Comparison of ENCODE assay signal across 14 cellular contexts in genomic region chr4:40238008-40238699, GRCh38. TPM values are rescaled to one million over a fixed set of nuclear protein-coding genes. Genes with fewer than 3 reads are reported as not detected.
DNase-seq lines count a peak whose midpoint lies in the region; ATAC-seq and TF ChIP-seq lines count a peak whose summit lies in the region.
"Had no signal": no experiment of that assay in that cellular context is flagged by ENCODE, and none has a peak within 500 bp of the region (broad histone marks: within the 10 kb centered on the region; RNA-seq: fewer than 3 reads in every experiment).

No MANE protein-coding gene starts in this region.

- no peaks in the 10 kb centered on the region for H3K36me3 ChIP-seq in suprapubic skin
- H3K36me3 ChIP-seq: heart left ventricle, uterus had no signal

- CTCF ChIA-PET in activated CD4-positive, alpha-beta T cell treated with anti-CD3 and anti-CD28 coated beads, Interleukin-2, amount 10 ng/mL, durations not matched to agents 7 days and 5 days (lab: Charles Lee): interaction anchor here (0.8 to 4.2 kb wide), 8 partner anchors 8 to 260 kb away, joined by 3 to 21 read pairs (median 4); partner anchors contain the start of gene PDS5A

- H3K4me3 Mint-ChIP-seq in activated CD4-positive, alpha-beta T cell treated with anti-CD3 and anti-CD28 coated beads, Interleukin-2, amount 10 ng/mL, durations not matched to agents 7 days and 5 days: peak overlapping the region; percentile 58
- H3K4me3 Mint-ChIP-seq: neural crest cell had no signal

- H3K27ac ChIP-seq in skin epidermis (peak overlapping the region in 13 of 21 experiments; percentile 1 to 80 (median 48)), suprapubic skin (no peak overlapping the region)
- H3K27ac ChIP-seq: GM23248, uterus had no signal

- H3K4me3 ChIP-seq in skin epidermis (no peak overlapping the region), suprapubic skin (no peak overlapping the region)
- H3K4me3 ChIP-seq: GM23248, uterus had no signal

- no peaks in the 10 kb centered on the region for H3K4me1 ChIP-seq in suprapubic skin
- H3K4me1 ChIP-seq: uterus had no signal

- DNase-seq in activated CD4-positive, alpha-beta T cell treated with anti-CD3 and anti-CD28 coated beads, Interleukin-2, amount 10 ng/mL, durations not matched to agents 7 days and 5 days: no peak
- DNase-seq in activated CD4-positive, alpha-beta T cell treated with anti-CD3 and anti-CD28 coated beads for 1 hour: no peak
- peak; percentile 30 for DNase-seq in MV-4-11 (lab: John Stamatoyannopoulos, UW)
- no peak for DNase-seq in activated naive CD4-positive, alpha-beta T cell treated with anti-CD3 and anti-CD28 coated beads, Interleukin-2, amount 50 U/mL, for 72 hours (ENCODE audit: low spot score in 2 of 2)
- no peak for DNase-seq in suprapubic skin (ENCODE audit: low spot score in 2 of 2)
- DNase-seq: GM23248, heart left ventricle, MM.1S, T1000, uterus had no signal

- no peak for TF ChIP-seq CTCF in suprapubic skin (IDR thresholded peaks at IDR 0.05)

- no peak for TF ChIP-seq EP300 in suprapubic skin (IDR thresholded peaks at IDR 0.05)

- no peaks in the 10 kb centered on the region for H3K27me3 ChIP-seq in suprapubic skin
- H3K27me3 ChIP-seq: heart left ventricle, uterus had no signal

- H3K9me3 ChIP-seq in suprapubic skin: no peaks in the 10 kb centered on the region
- H3K9me3 ChIP-seq: heart left ventricle, uterus had no signal

- POLR2A ChIA-PET in activated CD4-positive, alpha-beta T cell treated with anti-CD3 and anti-CD28 coated beads, Interleukin-2, amount 10 ng/mL, durations not matched to agents 7 days and 5 days (lab: Charles Lee): interaction anchor here (0.6 to 1.1 kb wide), 2 partner anchors 41 to 89 kb away, joined by 3 to 6 read pairs; no protein-coding TSS in a partner anchor

- peak overlapping the region; percentile 81 for H3K27ac Mint-ChIP-seq in activated CD4-positive, alpha-beta T cell treated with anti-CD3 and anti-CD28 coated beads, Interleukin-2, amount 10 ng/mL, durations not matched to agents 7 days and 5 days
- H3K27ac Mint-ChIP-seq in activated naive CD4-positive, alpha-beta T cell treated with anti-CD3 and anti-CD28 coated beads, Interleukin-2, amount 50 U/mL, for 72 hours: peak overlapping the region; percentile 94 to 97

- ATAC-seq in activated naive CD4-positive, alpha-beta T cell treated with anti-CD3 and anti-CD28 coated beads, Interleukin-2, amount 50 U/mL, for 72 hours: peak; percentile 10 to 29
- ATAC-seq in HG03378 (IDR thresholded peaks at IDR 0.05; ENCODE audit: unreplicated experiment): no peak
- ATAC-seq in HG02885 (IDR thresholded peaks at IDR 0.05; ENCODE audit: poor library complexity, unreplicated experiment): no peak

- H3K9me3 Mint-ChIP-seq in activated CD4-positive, alpha-beta T cell treated with anti-CD3 and anti-CD28 coated beads, Interleukin-2, amount 10 ng/mL, durations not matched to agents 7 days and 5 days: no peaks in the 10 kb centered on the region
- H3K9me3 Mint-ChIP-seq in activated naive CD4-positive, alpha-beta T cell treated with anti-CD3 and anti-CD28 coated beads, Interleukin-2, amount 50 U/mL, for 72 hours: no peaks in the 10 kb centered on the region
- H3K9me3 Mint-ChIP-seq: neural crest cell had no signal

- H3K4me1 Mint-ChIP-seq in activated CD4-positive, alpha-beta T cell treated with anti-CD3 and anti-CD28 coated beads, Interleukin-2, amount 10 ng/mL, durations not matched to agents 7 days and 5 days: peaks cover 89% of the 10 kb centered on the region

- TF ChIP-seq POLR2A in suprapubic skin (IDR thresholded peaks at IDR 0.05): no peak

- no peaks in the 10 kb centered on the region for H3K27me3 Mint-ChIP-seq in activated CD4-positive, alpha-beta T cell treated with anti-CD3 and anti-CD28 coated beads, Interleukin-2, amount 10 ng/mL, durations not matched to agents 7 days and 5 days

- 83% methylated on average over 12 of the region's 12 CpGs for WGBS in suprapubic skin

- peaks cover 83% of the 10 kb centered on the region for H3K36me3 Mint-ChIP-seq in activated CD4-positive, alpha-beta T cell treated with anti-CD3 and anti-CD28 coated beads, Interleukin-2, amount 10 ng/mL, durations not matched to agents 7 days and 5 days (ENCODE audit: low read depth)
- peaks cover 33 to 61% of the 10 kb centered on the region in 2 donors for H3K36me3 Mint-ChIP-seq in activated naive CD4-positive, alpha-beta T cell treated with anti-CD3 and anti-CD28 coated beads, Interleukin-2, amount 50 U/mL, for 72 hours

RNA-seq across cellular contexts. Expression of gene RHOH, which starts 41.3 kb away (rescaled TPM):
- 100 to 1,000 TPM; 134 to 137 TPM for total RNA-seq in activated CD4-positive, alpha-beta T cell treated with anti-CD3 and anti-CD28 coated beads, Interleukin-2, amount 10 ng/mL, durations not matched to agents 7 days and 5 days
- 10 to 100 TPM; 81.2 to 82.9 TPM for total RNA-seq in activated naive CD4-positive, alpha-beta T cell treated with anti-CD3 and anti-CD28 coated beads, Interleukin-2, amount 50 U/mL, for 72 hours
- total RNA-seq in suprapubic skin: 1 to 10 TPM in 3 of 4 donors, under 1 TPM in 1; 0.91 to 3.5 (median 1.5) TPM
- total RNA-seq: GM23248 had no signal

Comparison
In these comparisons a context has a peak if more than half of its experiments do, and no peak if none do; other contexts are left out.
1. ATAC-seq: peak in activated naive CD4-positive, alpha-beta T cell treated with anti-CD3 and anti-CD28 coated beads, Interleukin-2, amount 50 U/mL, for 72 hours (2 of 2); none in HG03378 (single experiment) and HG02885 (single experiment).
2. RNA of gene RHOH, which starts 41.3 kb away (total RNA-seq): 134 to 137 TPM in activated CD4-positive, alpha-beta T cell treated with anti-CD3 and anti-CD28 coated beads, Interleukin-2, amount 10 ng/mL, durations not matched to agents 7 days and 5 days and 81.2 to 82.9 TPM in activated naive CD4-positive, alpha-beta T cell treated with anti-CD3 and anti-CD28 coated beads, Interleukin-2, amount 50 U/mL, for 72 hours; 0.91 to 3.5 TPM in suprapubic skin; every median in the first group is over 10 times any median in the second.